In the genomic region with DNA sequence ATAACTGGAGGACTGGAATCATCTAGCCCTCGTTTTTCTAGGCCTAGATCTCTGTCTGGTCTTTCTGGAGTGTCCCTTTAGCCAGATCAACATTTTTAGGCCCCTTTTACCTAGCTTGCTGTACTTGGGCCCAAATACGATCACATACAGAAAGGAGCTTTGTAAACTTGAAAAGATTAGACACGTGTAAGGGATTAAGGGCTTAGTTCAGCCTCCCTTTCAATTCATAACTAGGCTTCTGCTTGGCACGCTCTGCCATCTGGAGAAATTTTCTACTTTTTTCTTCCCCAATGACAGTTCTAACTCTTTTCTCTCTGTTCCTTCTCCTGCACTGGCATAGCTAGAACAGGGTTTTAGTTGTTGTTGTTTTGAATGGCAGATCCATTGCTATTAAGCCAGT, we compare ENCODE assay signal across 28 cellular contexts.
"Had no signal": no experiment of that assay in that cellular context is flagged by ENCODE, and none has a peak within 500 bp of the region (broad histone marks: within the 10 kb centered on the region; RNA-seq: fewer than 3 reads in every experiment).

No MANE protein-coding gene starts in this region.

- H3K9me3 ChIP-seq: esophagus muscularis mucosa, gastrocnemius medialis, heart left ventricle had no signal

- H3K27me3 ChIP-seq: brain microvascular endothelial cell, esophagus muscularis mucosa, foreskin keratinocyte, gastrocnemius medialis had no signal

- DNase-seq: activated CD4-positive, alpha-beta memory T cell treated with anti-CD3 and anti-CD28 coated beads, Interleukin-2, amount 10 ng/mL, durations not matched to agents 7 days and 5 days; activated CD4-positive, alpha-beta T cell treated with anti-CD3 and anti-CD28 coated beads for 1 hour; activated CD4-positive, alpha-beta T cell treated with anti-CD3 and anti-CD28 coated beads for 4 hours; activated CD4-positive, alpha-beta T cell treated with anti-CD3 and anti-CD28 coated beads, Interleukin-2, amount 10 ng/mL, durations not matched to agents 7 days and 5 days; activated CD4-positive, alpha-beta T cell treated with anti-CD3 and anti-CD28 coated beads, Interleukin-2, amount 50 U/mL, for 4 hours; activated CD8-positive, alpha-beta memory T cell treated with anti-CD3 and anti-CD28 coated beads, Interleukin-2, amount 50 U/mL, for 48 hours; activated gamma-delta T cell; activated naive CD4-positive, alpha-beta T cell; activated naive CD4-positive, alpha-beta T cell treated with anti-CD3 and anti-CD28 coated beads, Interleukin-2, amount 10 ng/mL, durations not matched to agents 7 days and 5 days; activated naive CD8-positive, alpha-beta T cell treated with anti-CD3 and anti-CD28 coated beads, Interleukin-2, amount 10 ng/mL, durations not matched to agents 7 days and 5 days; activated T-cell treated with anti-CD3 and anti-CD28 coated beads for 4 hours; activated T-cell treated with anti-CD3 and anti-CD28 coated beads, Interleukin-2, amount 50 U/mL, for 24 hours; activated T-cell treated with anti-CD3 and anti-CD28 coated beads, Interleukin-2, amount 50 U/mL, for 72 hours; brain microvascular endothelial cell; caudate nucleus; cortex of kidney; dermis blood vessel endothelial cell; effector CD4-positive, alpha-beta T cell; effector memory CD8-positive, alpha-beta T cell; erythroblast; foreskin keratinocyte; gastrocnemius medialis; glutamatergic neuron; heart left ventricle; T-helper 2 cell had no signal

- H3K27ac ChIP-seq: brain microvascular endothelial cell, esophagus muscularis mucosa, foreskin keratinocyte, gastrocnemius medialis, heart left ventricle had no signal

- H3K4me3 ChIP-seq: esophagus muscularis mucosa, gastrocnemius medialis, heart left ventricle had no signal

- H3K4me1 ChIP-seq: gastrocnemius medialis had no signal

- ATAC-seq: activated naive CD4-positive, alpha-beta T cell treated with anti-CD3 and anti-CD28 coated beads, Interleukin-2, amount 50 U/mL, for 72 hours; activated T-cell treated with anti-CD3 and anti-CD28 coated beads, Interleukin-2, amount 50 U/mL, for 72 hours; effector memory CD8-positive, alpha-beta T cell; foreskin keratinocyte; gastrocnemius medialis; heart left ventricle; WTC11 had no signal

- H3K36me3 ChIP-seq: brain microvascular endothelial cell, esophagus muscularis mucosa, gastrocnemius medialis, heart left ventricle had no signal
